ENCODE assay signal across 9 cellular contexts in the genomic region with DNA sequence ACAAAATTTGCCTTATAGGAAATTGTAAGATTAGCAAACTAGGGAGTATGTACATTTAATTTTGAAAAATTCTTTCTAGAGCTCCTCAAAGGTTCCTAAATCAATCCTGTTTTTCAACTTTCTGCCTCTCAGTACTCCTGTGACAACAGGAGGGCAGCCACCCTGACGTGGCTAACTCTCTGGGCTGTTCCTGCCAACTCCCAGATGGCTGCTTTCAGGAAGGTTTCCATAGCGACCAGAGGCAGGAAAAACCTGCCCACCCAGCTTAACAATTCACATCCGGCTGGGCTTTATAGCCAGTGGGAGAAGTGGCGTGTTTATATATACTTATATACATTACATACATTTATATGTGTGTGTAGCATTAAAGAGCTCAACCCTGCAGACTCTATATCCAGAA. TPM values are rescaled to one million over a fixed set of nuclear protein-coding genes. Genes with fewer than 3 reads are reported as not detected.
DNase-seq lines count a peak whose midpoint lies in the region; ATAC-seq and TF ChIP-seq lines count a peak whose summit lies in the region.
"Had no signal": no experiment of that assay in that cellular context is flagged by ENCODE, and none has a peak within 500 bp of the region (broad histone marks: within the 10 kb centered on the region; RNA-seq: fewer than 3 reads in every experiment).

No MANE protein-coding gene starts in this region.

- H3K4me3 ChIP-seq in coronary artery: no peak overlapping the region

- no peak overlapping the region for H3K4me3 Mint-ChIP-seq in activated naive CD8-positive, alpha-beta T cell treated with anti-CD3 and anti-CD28 coated beads, Interleukin-2, amount 10 ng/mL, durations not matched to agents 7 days and 5 days
- H3K4me3 Mint-ChIP-seq in activated naive CD8-positive, alpha-beta T cell treated with anti-CD3 and anti-CD28 coated beads, Interleukin-2, amount 50 U/mL, for 24 hours: no peak overlapping the region
- no peak overlapping the region for H3K4me3 Mint-ChIP-seq in activated CD4-positive, alpha-beta memory T cell treated with anti-CD3 and anti-CD28 coated beads, Interleukin-2, amount 10 ng/mL, durations not matched to agents 7 days and 5 days
- H3K4me3 Mint-ChIP-seq: stimulated activated naive CD8-positive, alpha-beta T cell treated with anti-CD3 and anti-CD28 coated beads, Interleukin-15, Interleukin-2, amounts not matched to agents 100 ng/mL and 50 ng/mL, for 24 hours had no signal

- CTCF ChIA-PET in activated CD4-positive, alpha-beta memory T cell treated with anti-CD3 and anti-CD28 coated beads, Interleukin-2, amount 10 ng/mL, durations not matched to agents 7 days and 5 days (lab: Charles Lee): interaction anchor here (1.1 kb wide), 1 partner anchor 49 kb away, joined by 3 read pairs; no protein-coding TSS in a partner anchor

- no peak for TF ChIP-seq CTCF in coronary artery (IDR thresholded peaks at IDR 0.05)

- ATAC-seq in activated naive CD8-positive, alpha-beta T cell treated with anti-CD3 and anti-CD28 coated beads, Interleukin-2, amount 10 ng/mL, durations not matched to agents 7 days and 5 days (ENCODE audit: low read depth): no peak
- no peak for ATAC-seq in activated naive CD8-positive, alpha-beta T cell treated with anti-CD3 and anti-CD28 coated beads, Interleukin-2, amount 50 U/mL, for 24 hours
- ATAC-seq in GM19463 (IDR thresholded peaks at IDR 0.05; ENCODE audit: unreplicated experiment): no peak

- peaks cover 52% of the 10 kb centered on the region for H3K4me1 Mint-ChIP-seq in activated naive CD8-positive, alpha-beta T cell treated with anti-CD3 and anti-CD28 coated beads, Interleukin-2, amount 10 ng/mL, durations not matched to agents 7 days and 5 days
- peaks cover 72% of the 10 kb centered on the region for H3K4me1 Mint-ChIP-seq in activated naive CD8-positive, alpha-beta T cell treated with anti-CD3 and anti-CD28 coated beads, Interleukin-2, amount 50 U/mL, for 24 hours
- H3K4me1 Mint-ChIP-seq in activated CD4-positive, alpha-beta memory T cell treated with anti-CD3 and anti-CD28 coated beads, Interleukin-2, amount 10 ng/mL, durations not matched to agents 7 days and 5 days: peaks cover 39% of the 10 kb centered on the region

- no peak for DNase-seq in activated naive CD8-positive, alpha-beta T cell treated with anti-CD3 and anti-CD28 coated beads, Interleukin-2, amount 10 ng/mL, durations not matched to agents 7 days and 5 days
- DNase-seq in activated naive CD8-positive, alpha-beta T cell treated with anti-CD3 and anti-CD28 coated beads, Interleukin-2, amount 50 U/mL, for 24 hours: no peak
- peak; percentile 24 for DNase-seq in amniotic stem cell (lab: John Stamatoyannopoulos, UW)
- peak; percentile 55 for DNase-seq in iris pigment epithelial cell (ENCODE audit: low read depth)
- DNase-seq in ureter (ENCODE audit: low spot score): peak; percentile 82
- DNase-seq in coronary artery (ENCODE audit: low spot score): no peak
- DNase-seq in activated CD4-positive, alpha-beta memory T cell treated with anti-CD3 and anti-CD28 coated beads, Interleukin-2, amount 10 ng/mL, durations not matched to agents 7 days and 5 days: no peak

- no peaks in the 10 kb centered on the region for H3K9me3 Mint-ChIP-seq in activated naive CD8-positive, alpha-beta T cell treated with anti-CD3 and anti-CD28 coated beads, Interleukin-2, amount 10 ng/mL, durations not matched to agents 7 days and 5 days
- no peaks in the 10 kb centered on the region for H3K9me3 Mint-ChIP-seq in activated naive CD8-positive, alpha-beta T cell treated with anti-CD3 and anti-CD28 coated beads, Interleukin-2, amount 50 U/mL, for 24 hours
- no peaks in the 10 kb centered on the region for H3K9me3 Mint-ChIP-seq in activated CD4-positive, alpha-beta memory T cell treated with anti-CD3 and anti-CD28 coated beads, Interleukin-2, amount 10 ng/mL, durations not matched to agents 7 days and 5 days
- H3K9me3 Mint-ChIP-seq: stimulated activated naive CD8-positive, alpha-beta T cell treated with anti-CD3 and anti-CD28 coated beads, Interleukin-15, Interleukin-2, amounts not matched to agents 100 ng/mL and 50 ng/mL, for 24 hours had no signal

- peak overlapping the region; percentile 51 for H3K27ac Mint-ChIP-seq in activated naive CD8-positive, alpha-beta T cell treated with anti-CD3 and anti-CD28 coated beads, Interleukin-2, amount 10 ng/mL, durations not matched to agents 7 days and 5 days
- H3K27ac Mint-ChIP-seq in activated naive CD8-positive, alpha-beta T cell treated with anti-CD3 and anti-CD28 coated beads, Interleukin-2, amount 50 U/mL, for 24 hours: no peak overlapping the region
- no peak overlapping the region for H3K27ac Mint-ChIP-seq in activated CD4-positive, alpha-beta memory T cell treated with anti-CD3 and anti-CD28 coated beads, Interleukin-2, amount 10 ng/mL, durations not matched to agents 7 days and 5 days

- H3K27ac ChIP-seq in coronary artery: no peak overlapping the region

- H3K27me3 Mint-ChIP-seq in activated naive CD8-positive, alpha-beta T cell treated with anti-CD3 and anti-CD28 coated beads, Interleukin-2, amount 10 ng/mL, durations not matched to agents 7 days and 5 days: no peaks in the 10 kb centered on the region
- no peaks in the 10 kb centered on the region for H3K27me3 Mint-ChIP-seq in activated naive CD8-positive, alpha-beta T cell treated with anti-CD3 and anti-CD28 coated beads, Interleukin-2, amount 50 U/mL, for 24 hours
- H3K27me3 Mint-ChIP-seq in activated CD4-positive, alpha-beta memory T cell treated with anti-CD3 and anti-CD28 coated beads, Interleukin-2, amount 10 ng/mL, durations not matched to agents 7 days and 5 days: no peaks in the 10 kb centered on the region
- H3K27me3 Mint-ChIP-seq: stimulated activated naive CD8-positive, alpha-beta T cell treated with anti-CD3 and anti-CD28 coated beads, Interleukin-15, Interleukin-2, amounts not matched to agents 100 ng/mL and 50 ng/mL, for 24 hours had no signal

- peaks cover 17% of the 10 kb centered on the region for H3K36me3 Mint-ChIP-seq in activated naive CD8-positive, alpha-beta T cell treated with anti-CD3 and anti-CD28 coated beads, Interleukin-2, amount 10 ng/mL, durations not matched to agents 7 days and 5 days
- H3K36me3 Mint-ChIP-seq in activated naive CD8-positive, alpha-beta T cell treated with anti-CD3 and anti-CD28 coated beads, Interleukin-2, amount 50 U/mL, for 24 hours (ENCODE audit: low read depth): peaks cover 8% of the 10 kb centered on the region
- H3K36me3 Mint-ChIP-seq in activated CD4-positive, alpha-beta memory T cell treated with anti-CD3 and anti-CD28 coated beads, Interleukin-2, amount 10 ng/mL, durations not matched to agents 7 days and 5 days (ENCODE audit: low read depth): peaks cover 17% of the 10 kb centered on the region

- POLR2A ChIA-PET in activated naive CD8-positive, alpha-beta T cell treated with anti-CD3 and anti-CD28 coated beads, Interleukin-2, amount 10 ng/mL, durations not matched to agents 7 days and 5 days (lab: Charles Lee): interaction anchor here (0.6 to 2.5 kb wide), 3 partner anchors 11 to 26 kb away, joined by 3 to 7 read pairs (median 4); partner anchors contain the start of gene SGSM3
- POLR2A ChIA-PET in activated CD4-positive, alpha-beta memory T cell treated with anti-CD3 and anti-CD28 coated beads, Interleukin-2, amount 10 ng/mL, durations not matched to agents 7 days and 5 days (lab: Charles Lee): no interaction called here

RNA-seq across cellular contexts. Expression of gene SGSM3, which starts 26.5 kb away (rescaled TPM):
- total RNA-seq in activated naive CD8-positive, alpha-beta T cell treated with anti-CD3 and anti-CD28 coated beads, Interleukin-2, amount 10 ng/mL, durations not matched to agents 7 days and 5 days: 100 to 1,000 TPM; 101 to 115 TPM
- total RNA-seq in ureter: 80.2 TPM
- total RNA-seq in activated CD4-positive, alpha-beta memory T cell treated with anti-CD3 and anti-CD28 coated beads, Interleukin-2, amount 10 ng/mL, durations not matched to agents 7 days and 5 days: 10 to 100 TPM; 70.0 to 72.2 TPM

RNA-seq across cellular contexts. Expression of gene ADSL, which starts 50.6 kb away (rescaled TPM):
- total RNA-seq in activated naive CD8-positive, alpha-beta T cell treated with anti-CD3 and anti-CD28 coated beads, Interleukin-2, amount 10 ng/mL, durations not matched to agents 7 days and 5 days: 10 to 100 TPM; 83.6 to 93.9 TPM
- 52.3 TPM for total RNA-seq in ureter
- total RNA-seq in activated CD4-positive, alpha-beta memory T cell treated with anti-CD3 and anti-CD28 coated beads, Interleukin-2, amount 10 ng/mL, durations not matched to agents 7 days and 5 days: 100 to 1,000 TPM in 1 of 2 experiments, 10 to 100 TPM in 1; 95.0 to 105 TPM

Comparison
In these comparisons a context has a peak if more than half of its experiments do, and no peak if none do; other contexts are left out.
1. DNase-seq: peak in amniotic stem cell (single experiment), iris pigment epithelial cell (single experiment) and ureter (single experiment); none in activated naive CD8-positive, alpha-beta T cell treated with anti-CD3 and anti-CD28 coated beads, Interleukin-2, amount 10 ng/mL, durations not matched to agents 7 days and 5 days (single experiment), activated naive CD8-positive, alpha-beta T cell treated with anti-CD3 and anti-CD28 coated beads, Interleukin-2, amount 50 U/mL, for 24 hours (single experiment), coronary artery (single experiment) and activated CD4-positive, alpha-beta memory T cell treated with anti-CD3 and anti-CD28 coated beads, Interleukin-2, amount 10 ng/mL, durations not matched to agents 7 days and 5 days (single experiment).